29 cellular contexts compared by ENCODE assay signal in the genomic region with DNA sequence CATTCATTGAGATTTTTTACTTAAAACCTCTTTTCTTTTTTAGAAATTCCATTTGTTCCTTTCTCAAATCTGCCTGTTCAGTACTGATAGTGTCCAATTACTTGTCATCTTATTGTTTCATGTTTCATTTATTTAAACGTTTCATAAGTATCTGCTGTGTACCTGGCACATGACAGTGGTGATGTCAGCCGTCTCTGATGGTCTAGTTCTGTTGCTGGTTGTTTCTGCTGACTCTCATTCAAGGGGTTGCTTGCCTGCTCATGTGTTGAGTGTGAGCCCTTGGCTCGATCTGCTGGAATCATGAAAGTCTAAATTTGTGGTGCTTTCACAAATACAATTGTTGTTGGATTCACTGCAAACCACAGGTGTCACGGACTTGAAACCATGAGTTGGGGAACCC.
"Had no signal": no experiment of that assay in that cellular context is flagged by ENCODE, and none has a peak within 500 bp of the region (broad histone marks: within the 10 kb centered on the region; RNA-seq: fewer than 3 reads in every experiment).

No MANE protein-coding gene starts in this region.

- H3K36me3 ChIP-seq: ascending aorta, breast epithelium, cardiac muscle cell, WERI-Rb-1 had no signal

- H3K27ac Mint-ChIP-seq: activated B cell treated with CpG ODN at 0.5 μM for 24 hours; activated CD8-positive, alpha-beta T cell treated with anti-CD3 and anti-CD28 coated beads for 36 hours; activated naive CD4-positive, alpha-beta T cell treated with anti-CD3 and anti-CD28 coated beads, Interleukin-2, amount 10 ng/mL, durations not matched to agents 7 days and 5 days; activated naive CD4-positive, alpha-beta T cell treated with anti-CD3 and anti-CD28 coated beads, Interleukin-2, amount 50 U/mL, for 72 hours; activated naive CD8-positive, alpha-beta T cell treated with anti-CD3 and anti-CD28 coated beads, Interleukin-2, amount 10 ng/mL, durations not matched to agents 7 days and 5 days; activated T-helper 1 cell treated with anti-CD3 and anti-CD28 coated beads, Interleukin-12 subunit alpha, Interleukin-12 subunit beta, Interleukin-2, Interleukin-4 antibody, amounts not matched to agents 30 ng/mL and 10 ng/mL and 1 ng/mL, durations not matched to agents 14 hours and 24 hours and 36 hours; brain; dendritic cell treated with granulocyte-macrophage colony-stimulating factor and Interleukin-4, amounts not matched to agents 40 ng/mL and 50 ng/mL, for 4 days; effector memory CD8-positive, alpha-beta T cell; T-helper 17 cell; T-helper 2 cell treated with Interferon-gamma antibody and Interleukin-4, amounts not matched to agents 5 μg/mL and 100 μg/mL, for 36 hours had no signal

- H3K27me3 ChIP-seq: ascending aorta, breast epithelium, cardiac muscle cell, dorsolateral prefrontal cortex had no signal

- H3K4me3 Mint-ChIP-seq: activated B cell treated with CpG ODN at 0.5 μM for 24 hours; activated CD8-positive, alpha-beta T cell treated with anti-CD3 and anti-CD28 coated beads for 36 hours; activated naive CD4-positive, alpha-beta T cell treated with anti-CD3 and anti-CD28 coated beads, Interleukin-2, amount 10 ng/mL, durations not matched to agents 7 days and 5 days; activated naive CD8-positive, alpha-beta T cell treated with anti-CD3 and anti-CD28 coated beads, Interleukin-2, amount 10 ng/mL, durations not matched to agents 7 days and 5 days; activated T-helper 1 cell treated with anti-CD3 and anti-CD28 coated beads, Interleukin-12 subunit alpha, Interleukin-12 subunit beta, Interleukin-2, Interleukin-4 antibody, amounts not matched to agents 30 ng/mL and 10 ng/mL and 1 ng/mL, durations not matched to agents 14 hours and 24 hours and 36 hours; brain; dendritic cell treated with granulocyte-macrophage colony-stimulating factor and Interleukin-4, amounts not matched to agents 40 ng/mL and 50 ng/mL, for 4 days; effector memory CD8-positive, alpha-beta T cell; T-helper 17 cell; T-helper 2 cell treated with Interferon-gamma antibody and Interleukin-4, amounts not matched to agents 5 μg/mL and 100 μg/mL, for 36 hours had no signal

- H3K4me1 ChIP-seq: ascending aorta, breast epithelium had no signal

- H3K4me3 ChIP-seq: ascending aorta, breast epithelium, cardiac muscle cell, coronary artery, dorsolateral prefrontal cortex had no signal

- ATAC-seq: activated CD4-positive, CD25-positive, alpha-beta regulatory T cell treated with anti-CD3 and anti-CD28 coated beads, Interleukin-2, amount 50 U/mL, for 24 hours; activated CD8-positive, alpha-beta T cell treated with anti-CD3 and anti-CD28 coated beads for 36 hours; activated naive CD4-positive, alpha-beta T cell treated with anti-CD3 and anti-CD28 coated beads, Interleukin-2, amount 50 U/mL, for 72 hours; effector memory CD8-positive, alpha-beta T cell; T-helper 17 cell had no signal

- H3K9me3 ChIP-seq: ascending aorta, breast epithelium had no signal

- H3K4me1 Mint-ChIP-seq: brain had no signal

- H3K27ac ChIP-seq: ascending aorta, breast epithelium, cardiac muscle cell, coronary artery, dorsolateral prefrontal cortex, WERI-Rb-1 had no signal

- DNase-seq: activated B cell treated with CpG ODN at 0.5 μM for 24 hours; activated CD4-positive, alpha-beta T cell treated with anti-CD3 and anti-CD28 coated beads for 48 hours; activated CD4-positive, alpha-beta T cell treated with anti-CD3 and anti-CD28 coated beads, Interleukin-2, amount 50 U/mL, for 1 hour; activated CD4-positive, alpha-beta T cell treated with anti-CD3 and anti-CD28 coated beads, Interleukin-2, amount 50 U/mL, for 48 hours; activated CD8-positive, alpha-beta T cell treated with anti-CD3 and anti-CD28 coated beads for 36 hours; activated gamma-delta T cell; activated naive CD4-positive, alpha-beta T cell; activated naive CD4-positive, alpha-beta T cell treated with anti-CD3 and anti-CD28 coated beads, Interleukin-2, amount 10 ng/mL, durations not matched to agents 7 days and 5 days; activated naive CD8-positive, alpha-beta T cell treated with anti-CD3 and anti-CD28 coated beads, Interleukin-2, amount 10 ng/mL, durations not matched to agents 7 days and 5 days; activated T-cell treated with anti-CD3 and anti-CD28 coated beads, Interleukin-2, amount 50 U/mL, for 1 hour; central memory CD4-positive, alpha-beta T cell; dorsolateral prefrontal cortex; effector CD4-positive, alpha-beta T cell; effector memory CD8-positive, alpha-beta T cell; head of caudate nucleus; T-helper 1 cell; T-helper 17 cell; T1000; WERI-Rb-1 had no signal

- H3K27me3 Mint-ChIP-seq: brain, T-helper 17 cell had no signal
